13 cellular contexts compared by ENCODE assay signal in genomic region chr13:100454876-100455275, GRCh38.
DNase-seq lines count a peak whose midpoint lies in the region; ATAC-seq and TF ChIP-seq lines count a peak whose summit lies in the region.
"Had no signal": no experiment of that assay in that cellular context is flagged by ENCODE, and none has a peak within 500 bp of the region (broad histone marks: within the 10 kb centered on the region; RNA-seq: fewer than 3 reads in every experiment).

No MANE protein-coding gene starts in this region.

- H2AK9ac ChIP-seq in IMR-90 (replicated peaks; ENCODE audit: low read depth, low read length, poor library complexity): no peak overlapping the region

- H3K14ac ChIP-seq in IMR-90 (replicated peaks; ENCODE audit: low read depth, low read length): no peak overlapping the region

- peaks cover 6% of the 10 kb centered on the region for H3K4me1 Mint-ChIP-seq in activated CD4-positive, alpha-beta memory T cell treated with anti-CD3 and anti-CD28 coated beads for 36 hours (ENCODE audit: low read depth)

- no peak overlapping the region for H2BK15ac ChIP-seq in IMR-90 (ENCODE audit: low read depth, low read length)

- H3K4me2 ChIP-seq in IMR-90 (ENCODE audit: low read depth, low read length): no peak overlapping the region

- no peak overlapping the region for H3K56ac ChIP-seq in IMR-90 (ENCODE audit: extremely low read depth, insufficient read depth, low read length)

- peaks cover 3% of the 10 kb centered on the region for H3K36me3 Mint-ChIP-seq in activated CD4-positive, alpha-beta memory T cell treated with anti-CD3 and anti-CD28 coated beads for 36 hours

- in situ Hi-C loops in IMR-90 (cut with MboI; ENCODE audit: low sequenced_read_pairs): no loop called here
- in situ Hi-C loops in astrocyte of the spinal cord (cut with HindIII; ENCODE audit: low sequenced_read_pairs): no loop called here

- TF ChIP-seq CTCF in IMR-90 (conservative IDR thresholded peaks at IDR 0.05; ENCODE audit: low read depth, low read length): no peak
- no peak for TF ChIP-seq CTCF in astrocyte of the spinal cord (IDR thresholded peaks at IDR 0.05; ENCODE audit: low read depth, low read length)
- TF ChIP-seq CTCF in tibial artery (IDR thresholded peaks at IDR 0.05): no peak

- peak; percentile 66 for DNase-seq in EH (ENCODE audit: low read depth)
- peak; percentile 54 for DNase-seq in IMR-90
- peak; percentile 71 for DNase-seq in astrocyte of the spinal cord (ENCODE audit: low read depth, low spot score)
- peak; percentile 22 for DNase-seq in kidney glomerular epithelial cell (lab: John Stamatoyannopoulos, UW)
- no peak for DNase-seq in activated CD4-positive, alpha-beta memory T cell treated with anti-CD3 and anti-CD28 coated beads for 36 hours
- no peak for DNase-seq in tibial artery
- DNase-seq: activated CD4-positive, CD25-positive, alpha-beta regulatory T cell treated with anti-CD3 and anti-CD28 coated beads, Interleukin-2, amount 50 U/mL, for 72 hours; CD8-positive, alpha-beta memory T cell; left colon; NCI-H1092 treated with DMSO at 0.1 percent for 48 hours; NCI-H526 had no signal

- H2BK120ac ChIP-seq in IMR-90 (ENCODE audit: low read depth, low read length): no peak overlapping the region

- no peak for TF ChIP-seq POLR2A in IMR-90 (IDR thresholded peaks at IDR 0.05; ENCODE audit: low read depth, low read length)

- dilution Hi-C loops in IMR-90 (cut with HindIII; ENCODE audit: low sequenced_read_pairs, unreplicated experiment): no loop called here

- H4K91ac ChIP-seq in IMR-90 (ENCODE audit: insufficient read depth, low read depth, low read length): no peak overlapping the region

- CTCF ChIA-PET in IMR-90 (lab: Yijun Ruan, JAX): no interaction called here
- CTCF ChIA-PET in activated CD4-positive, alpha-beta memory T cell treated with anti-CD3 and anti-CD28 coated beads for 36 hours (lab: Charles Lee): no interaction called here

- H2AK5ac ChIP-seq in IMR-90 (ENCODE audit: low read depth, low read length): no peak overlapping the region

- TF ChIP-seq RAD21 in IMR-90 (IDR thresholded peaks at IDR 0.05; ENCODE audit: low read length): no peak

- no TSS peak for BruUV-seq in IMR-90 (replicated peaks; lab: Mats Ljungman, UMichigan)

- H4K20me1 ChIP-seq in IMR-90 (ENCODE audit: insufficient read depth, low read length): no peaks in the 10 kb centered on the region

- no peak overlapping the region for H3K4me3 Mint-ChIP-seq in activated CD4-positive, alpha-beta memory T cell treated with anti-CD3 and anti-CD28 coated beads for 36 hours
- H3K4me3 Mint-ChIP-seq: CD8-positive, alpha-beta memory T cell had no signal

- H3K27me3 ChIP-seq in IMR-90 (ENCODE audit: control insufficient read depth, insufficient read depth, low read length) (no peaks in the 10 kb centered on the region), tibial artery (no peaks in the 10 kb centered on the region)

- H3K4ac ChIP-seq in IMR-90 (ENCODE audit: low read depth, low read length): no peak overlapping the region

- no peak overlapping the region for H2BK5ac ChIP-seq in IMR-90 (ENCODE audit: low read depth, low read length, poor library complexity, severe bottlenecking)

- no peak overlapping the region for H3K9ac ChIP-seq in IMR-90 (ENCODE audit: low read depth, low read length)

- ATAC-seq in IMR-90 (ENCODE audit: low read depth): peak; percentile 51; the same call in 1 of the 2 replicates
- ATAC-seq in GM19455 (IDR thresholded peaks at IDR 0.05; ENCODE audit: unreplicated experiment): no peak
- ATAC-seq: left colon had no signal

- H2BK20ac ChIP-seq in IMR-90 (ENCODE audit: low read depth, low read length): no peak overlapping the region

- H3K23ac ChIP-seq in IMR-90 (ENCODE audit: low read depth, low read length): no peak overlapping the region

- WGBS in IMR-90 (ENCODE audit: extremely low coverage in 2 of 2, insufficient read length in 1 of 2), 2 experiments: no CpG with 5 or more reads among the region's 1 CpG

- peaks cover 3% of the 10 kb centered on the region; the same call in 1 of the 2 replicates for H3K9me1 ChIP-seq in IMR-90 (ENCODE audit: insufficient read depth, low read length)

- no peak overlapping the region for H3K27ac ChIP-seq in IMR-90 (ENCODE audit: insufficient read depth, low read length)
- no peak overlapping the region for H3K27ac ChIP-seq in tibial artery

- H3K4me3 ChIP-seq in IMR-90 (ENCODE audit: insufficient read depth, low read depth, low read length) (no peak overlapping the region), astrocyte of the spinal cord (ENCODE audit: low read depth, low read length) (no peak overlapping the region), tibial artery (no peak overlapping the region)

- H3K79me1 ChIP-seq in IMR-90 (ENCODE audit: low read depth in 1 of 2, low read length in 2 of 2): no peaks in the 10 kb centered on the region; a peak in 1 of 4 replicates

- H4K5ac ChIP-seq in IMR-90 (ENCODE audit: low read depth, low read length): no peak overlapping the region

- no peak overlapping the region for H3K18ac ChIP-seq in IMR-90 (ENCODE audit: low read depth, low read length)

- no peak overlapping the region for H4K8ac ChIP-seq in IMR-90 (ENCODE audit: low read depth in 2 of 2, low read length in 2 of 2)

- peaks cover 6% of the 10 kb centered on the region for H3K9me3 Mint-ChIP-seq in activated CD4-positive, alpha-beta memory T cell treated with anti-CD3 and anti-CD28 coated beads for 36 hours
- H3K9me3 Mint-ChIP-seq: activated T-helper 2 cell treated with anti-CD3 and anti-CD28 coated beads, Interferon-gamma antibody, Interleukin-2, Interleukin-4, amounts not matched to agents 10 μg/mL and 5 μg/mL and 100 μg/mL, durations not matched to agents 14 hours and 24 hours and 36 hours had no signal

- H3K4me1 ChIP-seq in IMR-90 (ENCODE audit: control insufficient read depth, insufficient read depth, low read length): no peaks in the 10 kb centered on the region
- H3K4me1 ChIP-seq in tibial artery: no peaks in the 10 kb centered on the region

- no peak overlapping the region for H3K27ac Mint-ChIP-seq in activated CD4-positive, alpha-beta memory T cell treated with anti-CD3 and anti-CD28 coated beads for 36 hours
- H3K27ac Mint-ChIP-seq: activated T-helper 2 cell treated with anti-CD3 and anti-CD28 coated beads, Interferon-gamma antibody, Interleukin-2, Interleukin-4, amounts not matched to agents 10 μg/mL and 5 μg/mL and 100 μg/mL, durations not matched to agents 14 hours and 24 hours and 36 hours; CD8-positive, alpha-beta memory T cell had no signal

- H3K36me3 ChIP-seq in IMR-90 (ENCODE audit: control insufficient read depth, insufficient read depth, low read length) (peaks cover 5% of the 10 kb centered on the region; the same call in 1 of the 2 replicates), tibial artery (peaks cover 0 to 5% (median 0%) of the 10 kb centered on the region in 3 donors)

- no peaks in the 10 kb centered on the region for H3K27me3 Mint-ChIP-seq in activated CD4-positive, alpha-beta memory T cell treated with anti-CD3 and anti-CD28 coated beads for 36 hours

- H3K9me3 ChIP-seq in IMR-90 (ENCODE audit: control insufficient read depth, insufficient read depth, low read length): no peaks in the 10 kb centered on the region
- H3K9me3 ChIP-seq in tibial artery: no peaks in the 10 kb centered on the region

- no peak overlapping the region for H2AFZ ChIP-seq in IMR-90 (replicated peaks; ENCODE audit: low read length, poor library complexity)

- intact Hi-C loops in IMR-90 (cut with micrococcal nuclease) (no loop called here), tibial artery (cut with DNase I; ENCODE audit: low total_unique reads) (no loop called here)
- intact Hi-C loops in activated CD4-positive, alpha-beta memory T cell treated with anti-CD3 and anti-CD28 coated beads for 36 hours (cut with micrococcal nuclease): no loop called here

- POLR2A ChIA-PET in IMR-90 (lab: Charles Lee; ENCODE audit: unreplicated experiment): no interaction called here
- POLR2A ChIA-PET in activated CD4-positive, alpha-beta memory T cell treated with anti-CD3 and anti-CD28 coated beads for 36 hours (lab: Charles Lee): no interaction called here

TF ChIP-seq in IMR-90, 13 proteins besides CTCF, POLR2A, EP300 and RAD21:
- 0 out of 2 replicates have a peak, but pooled peaks have one; percentile 17 for TF ChIP-seq MAFK (IDR thresholded peaks at IDR 0.05; ENCODE audit: low read depth, low read length)
- TF ChIP-seq CHD1 (IDR thresholded peaks at IDR 0.05; ENCODE audit: low read depth, low read length): no peak
TF ChIP-seq in IMR-90: peak in this region for 1.

Comparison
In these comparisons a context has a peak if more than half of its experiments do, and no peak if none do; other contexts are left out.
1. DNase-seq: peak in EH (single experiment), IMR-90 (single experiment), astrocyte of the spinal cord (single experiment) and kidney glomerular epithelial cell (single experiment); none in activated CD4-positive, alpha-beta memory T cell treated with anti-CD3 and anti-CD28 coated beads for 36 hours (single experiment) and tibial artery (0 of 2).